In the genomic region with DNA sequence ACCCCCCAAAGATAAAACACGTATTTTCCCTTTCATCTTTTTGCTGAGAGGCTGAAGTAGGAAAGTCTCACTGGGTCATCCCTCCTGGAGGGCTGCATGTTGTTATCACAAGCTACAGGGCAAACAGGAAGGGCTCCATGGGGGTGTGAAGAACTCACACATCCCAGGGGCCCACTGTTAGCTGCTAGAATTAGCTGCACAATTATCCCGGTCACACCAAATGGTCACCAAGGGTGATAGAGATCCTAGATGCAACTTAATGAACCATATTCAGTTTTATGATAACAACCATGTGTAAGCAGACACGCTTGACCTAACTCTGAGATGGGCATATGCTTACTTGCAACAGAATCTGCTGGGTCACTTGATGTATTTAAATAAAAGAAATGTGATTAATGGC, we compare ENCODE assay signal across 18 cellular contexts.
DNase-seq lines count a peak whose midpoint lies in the region; TF ChIP-seq lines count a peak whose summit lies in the region.
"Had no signal": no experiment of that assay in that cellular context is flagged by ENCODE, and none has a peak within 500 bp of the region (broad histone marks: within the 10 kb centered on the region; RNA-seq: fewer than 3 reads in every experiment).

No MANE protein-coding gene starts in this region.

- DNase-seq in NCI-H1417 (lab: John Stamatoyannopoulos, UW) = peak in 2 of 3 experiments; percentile 37 to 74
- no peak for DNase-seq in NCI-H1417 treated with DMSO at 0.1 percent for 48 hours (lab: John Stamatoyannopoulos, UW)
- peak; percentile 81 for DNase-seq in endodermal cell
- peak; percentile 69 for DNase-seq in left kidney (ENCODE audit: low read depth, low spot score)
- DNase-seq in trophoblast cell = no peak
- no peak for DNase-seq in A172 (ENCODE audit: low spot score)
- DNase-seq in GM03348 (ENCODE audit: low spot score) = no peak
- DNase-seq in DMS 273 treated with DMSO at 0.1 percent for 48 hours (lab: John Stamatoyannopoulos, UW) = no peak
- DNase-seq: Calu3; CD4-positive, alpha-beta memory T cell; DMS53; DND-41; EL; GM23248 had no signal

- H3K36me3 Mint-ChIP-seq in endodermal cell (ENCODE audit: low read depth) = peaks cover 50% of the 10 kb centered on the region
- H3K36me3 Mint-ChIP-seq: CD14-positive monocyte; CD4-positive, alpha-beta memory T cell had no signal

- H4K12ac ChIP-seq in trophoblast cell (ENCODE audit: low read depth, low read length) = no peak overlapping the region

- H4K8ac ChIP-seq in trophoblast cell (ENCODE audit: low read depth, low read length) = no peak overlapping the region

- no peak overlapping the region for H3K18ac ChIP-seq in trophoblast cell (ENCODE audit: low read length)

- no peak overlapping the region for H2AK5ac ChIP-seq in trophoblast cell (ENCODE audit: low read length)

- peaks cover 17% of the 10 kb centered on the region for H3K4me1 Mint-ChIP-seq in endodermal cell
- H3K4me1 Mint-ChIP-seq: CD14-positive monocyte; CD4-positive, alpha-beta memory T cell had no signal

- no peak overlapping the region for H2AFZ ChIP-seq in trophoblast cell (ENCODE audit: insufficient read depth, low read length, poor library complexity)
- H2AFZ ChIP-seq: GM23248 had no signal

- no peak overlapping the region for H2BK5ac ChIP-seq in trophoblast cell (ENCODE audit: low read depth, low read length, poor library complexity)

- H3K9me3 ChIP-seq in endodermal cell (ENCODE audit: control insufficient read depth, low read length) (peaks cover 44% of the 10 kb centered on the region), trophoblast cell (ENCODE audit: insufficient read depth, low read depth, low read length) (no peaks in the 10 kb centered on the region)
- H3K9me3 ChIP-seq: BLaER1, HAP-1 had no signal

- no peak overlapping the region for H3K23ac ChIP-seq in trophoblast cell (ENCODE audit: low read length)

- H3K36me3 ChIP-seq in endodermal cell (ENCODE audit: control insufficient read depth, insufficient read depth, low read length) = no peaks in the 10 kb centered on the region
- H3K36me3 ChIP-seq in trophoblast cell (ENCODE audit: control insufficient read depth in 1 of 2, insufficient read depth in 2 of 2, low read length in 2 of 2) = no peaks in the 10 kb centered on the region
- H3K36me3 ChIP-seq: BLaER1, HAP-1 had no signal

- no peaks in the 10 kb centered on the region for H3K79me2 ChIP-seq in trophoblast cell (ENCODE audit: control insufficient read depth, insufficient read depth, low read length, poor library complexity)

- H3K27ac Mint-ChIP-seq in endodermal cell = no peak overlapping the region
- H3K27ac Mint-ChIP-seq: CD14-positive monocyte; CD4-positive, alpha-beta memory T cell had no signal

- no peaks in the 10 kb centered on the region for H3K27me3 Mint-ChIP-seq in endodermal cell (ENCODE audit: insufficient read depth)

- WGBS in endodermal cell (ENCODE audit: insufficient coverage in 1 of 2, insufficient read length in 1 of 2), 2 experiments = 60 to 64% methylated on average over 2 to 3 of the region's 3 CpGs
- no CpG with 5 or more reads among the region's 3 CpGs for WGBS in trophoblast cell (ENCODE audit: extremely low coverage, insufficient coverage, insufficient read length)

- no peak overlapping the region for H3K4ac ChIP-seq in trophoblast cell (ENCODE audit: low read depth, low read length)

- H3K27ac ChIP-seq in endodermal cell (ENCODE audit: low read depth, low read length) (no peak overlapping the region), trophoblast cell (ENCODE audit: low read depth, low read length) (no peak overlapping the region)
- H3K27ac ChIP-seq: 22Rv1, BLaER1, GM23248 had no signal

- H3K27me3 ChIP-seq in endodermal cell (ENCODE audit: control insufficient read depth, insufficient read depth, low read length, poor library complexity, severe bottlenecking) (no peaks in the 10 kb centered on the region), trophoblast cell (ENCODE audit: insufficient read depth, low read length) (no peaks in the 10 kb centered on the region)
- H3K27me3 ChIP-seq: BLaER1 had no signal

- H2BK12ac ChIP-seq in trophoblast cell (ENCODE audit: low read length) = no peak overlapping the region

- H3K9ac ChIP-seq in endodermal cell (ENCODE audit: extremely low read depth, low read length, poor library complexity, severe bottlenecking) (no peak overlapping the region), trophoblast cell (ENCODE audit: low read length) (peak overlapping the region; percentile 66)
- H3K9ac ChIP-seq: BLaER1, GM23248 had no signal

- no peak overlapping the region for H4K91ac ChIP-seq in trophoblast cell (ENCODE audit: low read depth, low read length)

- no peaks in the 10 kb centered on the region for H3K79me1 ChIP-seq in trophoblast cell (ENCODE audit: low read length)

- H3K4me1 ChIP-seq in endodermal cell (ENCODE audit: control insufficient read depth, insufficient read depth, low read length) = no peaks in the 10 kb centered on the region
- peaks cover 0 to 4% of the 10 kb centered on the region in 2 experiments for H3K4me1 ChIP-seq in trophoblast cell (ENCODE audit: control insufficient read depth in 1 of 2, insufficient read depth in 2 of 2, low read length in 2 of 2)
- H3K4me1 ChIP-seq: BLaER1, HAP-1 had no signal

- H3K9me3 Mint-ChIP-seq in endodermal cell = peaks cover 23% of the 10 kb centered on the region

- H2BK120ac ChIP-seq in trophoblast cell (ENCODE audit: insufficient read depth, low read length, poor library complexity) = no peak overlapping the region

- no peak for TF ChIP-seq CTCF in endodermal cell (conservative IDR thresholded peaks at IDR 0.05)

- no peak overlapping the region for H3K4me3 Mint-ChIP-seq in endodermal cell
- H3K4me3 Mint-ChIP-seq: CD14-positive monocyte; CD4-positive, alpha-beta memory T cell had no signal

- no peak overlapping the region for H3K14ac ChIP-seq in trophoblast cell (ENCODE audit: low read length)

- no peak overlapping the region for H3K4me2 ChIP-seq in trophoblast cell (ENCODE audit: low read length)
- H3K4me2 ChIP-seq: BLaER1 had no signal

- peak overlapping the region; percentile 22 for H3K4me3 ChIP-seq in endodermal cell (ENCODE audit: low read length)
- H3K4me3 ChIP-seq in trophoblast cell (ENCODE audit: low read depth, low read length) = no peak overlapping the region
- H3K4me3 ChIP-seq: BLaER1, GM23248, HAP-1 had no signal

Comparison
In these comparisons a context has a peak if more than half of its experiments do, and no peak if none do; other contexts are left out.
1. DNase-seq: peak in NCI-H1417 (2 of 3), endodermal cell (single experiment) and left kidney (single experiment); none in NCI-H1417 treated with DMSO at 0.1 percent for 48 hours (single experiment), trophoblast cell (0 of 2), A172 (single experiment), GM03348 (single experiment) and DMS 273 treated with DMSO at 0.1 percent for 48 hours (single experiment).